1 cellular context compared by ENCODE assay signal in the genomic region with DNA sequence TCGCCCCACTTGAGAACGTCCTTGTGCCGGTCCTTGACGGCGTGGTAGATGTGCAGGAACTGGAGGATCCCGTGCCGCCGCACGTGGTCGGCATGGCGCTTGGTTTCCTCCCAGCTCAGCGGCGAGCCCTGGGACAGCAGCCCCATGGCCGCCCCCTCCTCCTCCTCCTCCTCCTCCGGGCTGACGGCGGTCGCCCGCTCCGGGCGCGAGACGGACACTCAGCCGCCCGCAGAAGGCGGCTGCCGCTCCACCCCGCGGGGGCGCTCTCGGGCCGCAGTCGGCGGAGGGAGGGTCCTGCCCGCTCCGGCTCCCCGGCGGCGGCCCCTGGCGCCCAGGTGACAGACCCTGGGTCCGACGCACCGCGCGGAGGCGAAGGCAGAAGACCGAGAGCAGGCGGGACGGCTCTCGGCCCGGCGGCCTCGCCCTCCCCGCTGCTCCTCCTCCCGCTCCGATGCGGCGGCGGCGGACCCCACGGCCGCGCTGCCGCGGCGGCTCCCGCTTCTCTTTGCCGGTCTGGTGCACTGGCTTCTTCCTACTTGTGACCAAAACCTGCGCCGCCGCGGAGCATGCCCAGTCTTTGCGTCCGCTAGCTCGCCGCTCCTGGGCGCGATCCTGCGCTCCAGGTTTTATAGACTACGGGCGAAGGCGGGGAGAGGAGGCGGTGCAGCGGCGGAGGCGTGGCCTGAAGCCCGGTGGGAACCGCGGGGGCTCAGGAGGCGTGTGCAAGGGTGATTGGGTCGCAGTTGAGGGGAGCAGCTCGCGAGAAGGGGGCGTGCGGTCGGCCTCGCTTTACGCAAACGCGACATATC.
TF ChIP-seq lines count a peak whose summit lies in the region.

Gene GCLC, minus strand, starts transcription at position 602 of the 809 bp plus-strand sequence. Its CDS starts 456 bp downstream, at position 146.

TF ChIP-seq in HEK293, 187 proteins besides CTCF, POLR2A, EP300 and RAD21 (continued from another document and continues in another):
- TF ChIP-seq, protein P1, sequence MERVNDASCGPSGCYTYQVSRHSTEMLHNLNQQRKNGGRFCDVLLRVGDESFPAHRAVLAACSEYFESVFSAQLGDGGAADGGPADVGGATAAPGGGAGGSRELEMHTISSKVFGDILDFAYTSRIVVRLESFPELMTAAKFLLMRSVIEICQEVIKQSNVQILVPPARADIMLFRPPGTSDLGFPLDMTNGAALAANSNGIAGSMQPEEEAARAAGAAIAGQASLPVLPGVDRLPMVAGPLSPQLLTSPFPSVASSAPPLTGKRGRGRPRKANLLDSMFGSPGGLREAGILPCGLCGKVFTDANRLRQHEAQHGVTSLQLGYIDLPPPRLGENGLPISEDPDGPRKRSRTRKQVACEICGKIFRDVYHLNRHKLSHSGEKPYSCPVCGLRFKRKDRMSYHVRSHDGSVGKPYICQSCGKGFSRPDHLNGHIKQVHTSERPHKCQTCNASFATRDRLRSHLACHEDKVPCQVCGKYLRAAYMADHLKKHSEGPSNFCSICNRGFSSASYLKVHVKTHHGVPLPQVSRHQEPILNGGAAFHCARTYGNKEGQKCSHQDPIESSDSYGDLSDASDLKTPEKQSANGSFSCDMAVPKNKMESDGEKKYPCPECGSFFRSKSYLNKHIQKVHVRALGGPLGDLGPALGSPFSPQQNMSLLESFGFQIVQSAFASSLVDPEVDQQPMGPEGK (tag by site-specific recombination; IDR thresholded peaks at IDR 0.05): peak; percentile 91
- TF ChIP-seq, protein P2, sequence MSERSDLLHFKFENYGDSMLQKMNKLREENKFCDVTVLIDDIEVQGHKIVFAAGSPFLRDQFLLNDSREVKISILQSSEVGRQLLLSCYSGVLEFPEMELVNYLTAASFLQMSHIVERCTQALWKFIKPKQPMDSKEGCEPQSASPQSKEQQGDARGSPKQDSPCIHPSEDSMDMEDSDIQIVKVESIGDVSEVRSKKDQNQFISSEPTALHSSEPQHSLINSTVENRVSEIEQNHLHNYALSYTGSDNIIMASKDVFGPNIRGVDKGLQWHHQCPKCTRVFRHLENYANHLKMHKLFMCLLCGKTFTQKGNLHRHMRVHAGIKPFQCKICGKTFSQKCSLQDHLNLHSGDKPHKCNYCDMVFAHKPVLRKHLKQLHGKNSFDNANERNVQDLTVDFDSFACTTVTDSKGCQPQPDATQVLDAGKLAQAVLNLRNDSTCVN (tag by site-specific recombination; optimal IDR thresholded peaks at IDR 0.05): peak; percentile 88
- TF ChIP-seq, protein P3, sequence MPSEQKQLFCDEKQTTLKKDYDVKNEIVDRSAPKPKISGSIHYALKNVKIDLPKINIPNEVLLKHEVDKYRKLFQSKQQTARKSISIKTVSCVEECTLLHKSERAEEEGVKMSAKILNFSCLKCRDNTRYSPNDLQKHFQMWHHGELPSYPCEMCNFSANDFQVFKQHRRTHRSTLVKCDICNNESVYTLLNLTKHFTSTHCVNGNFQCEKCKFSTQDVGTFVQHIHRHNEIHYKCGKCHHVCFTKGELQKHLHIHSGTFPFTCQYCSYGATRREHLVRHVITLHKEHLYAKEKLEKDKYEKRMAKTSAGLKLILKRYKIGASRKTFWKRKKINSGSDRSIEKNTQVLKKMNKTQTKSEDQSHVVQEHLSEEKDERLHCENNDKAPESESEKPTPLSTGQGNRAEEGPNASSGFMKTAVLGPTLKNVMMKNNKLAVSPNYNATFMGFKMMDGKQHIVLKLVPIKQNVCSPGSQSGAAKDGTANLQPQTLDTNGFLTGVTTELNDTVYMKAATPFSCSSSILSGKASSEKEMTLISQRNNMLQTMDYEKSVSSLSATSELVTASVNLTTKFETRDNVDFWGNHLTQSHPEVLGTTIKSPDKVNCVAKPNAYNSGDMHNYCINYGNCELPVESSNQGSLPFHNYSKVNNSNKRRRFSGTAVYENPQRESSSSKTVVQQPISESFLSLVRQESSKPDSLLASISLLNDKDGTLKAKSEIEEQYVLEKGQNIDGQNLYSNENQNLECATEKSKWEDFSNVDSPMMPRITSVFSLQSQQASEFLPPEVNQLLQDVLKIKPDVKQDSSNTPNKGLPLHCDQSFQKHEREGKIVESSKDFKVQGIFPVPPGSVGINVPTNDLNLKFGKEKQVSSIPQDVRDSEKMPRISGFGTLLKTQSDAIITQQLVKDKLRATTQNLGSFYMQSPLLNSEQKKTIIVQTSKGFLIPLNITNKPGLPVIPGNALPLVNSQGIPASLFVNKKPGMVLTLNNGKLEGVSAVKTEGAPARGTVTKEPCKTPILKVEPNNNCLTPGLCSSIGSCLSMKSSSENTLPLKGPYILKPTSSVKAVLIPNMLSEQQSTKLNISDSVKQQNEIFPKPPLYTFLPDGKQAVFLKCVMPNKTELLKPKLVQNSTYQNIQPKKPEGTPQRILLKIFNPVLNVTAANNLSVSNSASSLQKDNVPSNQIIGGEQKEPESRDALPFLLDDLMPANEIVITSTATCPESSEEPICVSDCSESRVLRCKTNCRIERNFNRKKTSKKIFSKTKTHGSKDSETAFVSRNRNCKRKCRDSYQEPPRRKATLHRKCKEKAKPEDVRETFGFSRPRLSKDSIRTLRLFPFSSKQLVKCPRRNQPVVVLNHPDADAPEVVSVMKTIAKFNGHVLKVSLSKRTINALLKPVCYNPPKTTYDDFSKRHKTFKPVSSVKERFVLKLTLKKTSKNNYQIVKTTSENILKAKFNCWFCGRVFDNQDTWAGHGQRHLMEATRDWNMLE (tag by site-specific recombination; conservative IDR thresholded peaks at IDR 0.05; ENCODE audit: low read depth): peak; percentile 37; the same call in 1 of the 2 replicates
- peak; percentile 64 for TF ChIP-seq ZNF629 (tag by site-specific recombination; IDR thresholded peaks at IDR 0.05)
- peak; percentile 51; the same call in 1 of the 2 replicates for TF ChIP-seq TRIM28 (IDR thresholded peaks at IDR 0.05; ENCODE audit: borderline replicate concordance, low read length)
- no peak for TF ChIP-seq ZSCAN18 (tag by site-specific recombination; IDR thresholded peaks at IDR 0.05)
- 0 out of 2 replicates have a peak, but pooled peaks have one; percentile 5 for TF ChIP-seq ZNF785 (tag by site-specific recombination; IDR thresholded peaks at IDR 0.05)
- TF ChIP-seq ZNF549 (tag by site-specific recombination; IDR thresholded peaks at IDR 0.05): peak; percentile 61; the same call in 1 of the 2 replicates
- TF ChIP-seq SP2 (tag by site-specific recombination; IDR thresholded peaks at IDR 0.05): peak; percentile 87
- no peak for TF ChIP-seq ZNF433 (tag by site-specific recombination; IDR thresholded peaks at IDR 0.05; ENCODE audit: low read depth)
- TF ChIP-seq ZNF140 (tag by site-specific recombination; IDR thresholded peaks at IDR 0.05): no peak
- peak; percentile 37; the same call in 1 of the 2 replicates for TF ChIP-seq ZBTB6 (tag by site-specific recombination; IDR thresholded peaks at IDR 0.05)
- peak; percentile 73; the same call in 1 of the 2 replicates for TF ChIP-seq ZNF394 (tag by site-specific recombination; IDR thresholded peaks at IDR 0.05; ENCODE audit: borderline replicate concordance)
- peak; percentile 95 for TF ChIP-seq ZNF335 (tag by site-specific recombination; conservative IDR thresholded peaks at IDR 0.05)
- TF ChIP-seq, protein P4, sequence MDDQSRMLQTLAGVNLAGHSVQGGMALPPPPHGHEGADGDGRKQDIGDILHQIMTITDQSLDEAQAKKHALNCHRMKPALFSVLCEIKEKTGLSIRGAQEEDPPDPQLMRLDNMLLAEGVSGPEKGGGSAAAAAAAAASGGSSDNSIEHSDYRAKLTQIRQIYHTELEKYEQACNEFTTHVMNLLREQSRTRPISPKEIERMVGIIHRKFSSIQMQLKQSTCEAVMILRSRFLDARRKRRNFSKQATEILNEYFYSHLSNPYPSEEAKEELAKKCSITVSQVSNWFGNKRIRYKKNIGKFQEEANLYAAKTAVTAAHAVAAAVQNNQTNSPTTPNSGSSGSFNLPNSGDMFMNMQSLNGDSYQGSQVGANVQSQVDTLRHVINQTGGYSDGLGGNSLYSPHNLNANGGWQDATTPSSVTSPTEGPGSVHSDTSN (CRISPR knock-in tag; IDR thresholded peaks at IDR 0.05): peak; percentile 84
- TF ChIP-seq ZNF2 (tag by site-specific recombination; IDR thresholded peaks at IDR 0.05): peak; percentile 84
- TF ChIP-seq ZBTB21 (tag by site-specific recombination; IDR thresholded peaks at IDR 0.05): 0 out of 2 replicates have a peak, but pooled peaks have one; percentile 37
- peak; percentile 73 for TF ChIP-seq KLF10 (tag by site-specific recombination; IDR thresholded peaks at IDR 0.05)
- peak; percentile 73 for TF ChIP-seq YY1 (tag by site-specific recombination; IDR thresholded peaks at IDR 0.05)
- TF ChIP-seq KLF8 (tag by site-specific recombination; IDR thresholded peaks at IDR 0.05): peak; percentile 94
- TF ChIP-seq, protein P5, sequence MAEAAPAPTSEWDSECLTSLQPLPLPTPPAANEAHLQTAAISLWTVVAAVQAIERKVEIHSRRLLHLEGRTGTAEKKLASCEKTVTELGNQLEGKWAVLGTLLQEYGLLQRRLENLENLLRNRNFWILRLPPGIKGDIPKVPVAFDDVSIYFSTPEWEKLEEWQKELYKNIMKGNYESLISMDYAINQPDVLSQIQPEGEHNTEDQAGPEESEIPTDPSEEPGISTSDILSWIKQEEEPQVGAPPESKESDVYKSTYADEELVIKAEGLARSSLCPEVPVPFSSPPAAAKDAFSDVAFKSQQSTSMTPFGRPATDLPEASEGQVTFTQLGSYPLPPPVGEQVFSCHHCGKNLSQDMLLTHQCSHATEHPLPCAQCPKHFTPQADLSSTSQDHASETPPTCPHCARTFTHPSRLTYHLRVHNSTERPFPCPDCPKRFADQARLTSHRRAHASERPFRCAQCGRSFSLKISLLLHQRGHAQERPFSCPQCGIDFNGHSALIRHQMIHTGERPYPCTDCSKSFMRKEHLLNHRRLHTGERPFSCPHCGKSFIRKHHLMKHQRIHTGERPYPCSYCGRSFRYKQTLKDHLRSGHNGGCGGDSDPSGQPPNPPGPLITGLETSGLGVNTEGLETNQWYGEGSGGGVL (tag by site-specific recombination; IDR thresholded peaks at IDR 0.05): no peak; the same call in 1 of the 2 replicates
- TF ChIP-seq ZNF777 (tag by site-specific recombination; IDR thresholded peaks at IDR 0.05; ENCODE audit: borderline replicate concordance): 0 out of 2 replicates have a peak, but pooled peaks have one; percentile 41
- TF ChIP-seq ZBTB20 (tag by site-specific recombination; IDR thresholded peaks at IDR 0.05): peak; percentile 49; the same call in 1 of the 2 replicates
- no peak for TF ChIP-seq ZNF169 (tag by site-specific recombination; IDR thresholded peaks at IDR 0.05)
- TF ChIP-seq HOXD13 (CRISPR knock-in tag; IDR thresholded peaks at IDR 0.05; ENCODE audit: borderline replicate concordance): 0 out of 2 replicates have a peak, but pooled peaks have one; percentile 17
- peak; percentile 26; the same call in 1 of the 2 replicates for TF ChIP-seq ZFP37 (tag by site-specific recombination; IDR thresholded peaks at IDR 0.05)
- TF ChIP-seq ZNF48 (tag by site-specific recombination; IDR thresholded peaks at IDR 0.05): no peak
- TF ChIP-seq, protein P6, sequence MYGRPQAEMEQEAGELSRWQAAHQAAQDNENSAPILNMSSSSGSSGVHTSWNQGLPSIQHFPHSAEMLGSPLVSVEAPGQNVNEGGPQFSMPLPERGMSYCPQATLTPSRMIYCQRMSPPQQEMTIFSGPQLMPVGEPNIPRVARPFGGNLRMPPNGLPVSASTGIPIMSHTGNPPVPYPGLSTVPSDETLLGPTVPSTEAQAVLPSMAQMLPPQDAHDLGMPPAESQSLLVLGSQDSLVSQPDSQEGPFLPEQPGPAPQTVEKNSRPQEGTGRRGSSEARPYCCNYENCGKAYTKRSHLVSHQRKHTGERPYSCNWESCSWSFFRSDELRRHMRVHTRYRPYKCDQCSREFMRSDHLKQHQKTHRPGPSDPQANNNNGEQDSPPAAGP (tag by site-specific recombination; IDR thresholded peaks at IDR 0.05): peak; percentile 88
- TF ChIP-seq ZSCAN30 (tag by site-specific recombination; IDR thresholded peaks at IDR 0.05): peak; percentile 78; the same call in 1 of the 2 replicates
- TF ChIP-seq ZNF416 (tag by site-specific recombination; IDR thresholded peaks at IDR 0.05): no peak
- no peak for TF ChIP-seq ZNF560 (tag by site-specific recombination; IDR thresholded peaks at IDR 0.05; ENCODE audit: borderline replicate concordance)
- TF ChIP-seq, protein P7, sequence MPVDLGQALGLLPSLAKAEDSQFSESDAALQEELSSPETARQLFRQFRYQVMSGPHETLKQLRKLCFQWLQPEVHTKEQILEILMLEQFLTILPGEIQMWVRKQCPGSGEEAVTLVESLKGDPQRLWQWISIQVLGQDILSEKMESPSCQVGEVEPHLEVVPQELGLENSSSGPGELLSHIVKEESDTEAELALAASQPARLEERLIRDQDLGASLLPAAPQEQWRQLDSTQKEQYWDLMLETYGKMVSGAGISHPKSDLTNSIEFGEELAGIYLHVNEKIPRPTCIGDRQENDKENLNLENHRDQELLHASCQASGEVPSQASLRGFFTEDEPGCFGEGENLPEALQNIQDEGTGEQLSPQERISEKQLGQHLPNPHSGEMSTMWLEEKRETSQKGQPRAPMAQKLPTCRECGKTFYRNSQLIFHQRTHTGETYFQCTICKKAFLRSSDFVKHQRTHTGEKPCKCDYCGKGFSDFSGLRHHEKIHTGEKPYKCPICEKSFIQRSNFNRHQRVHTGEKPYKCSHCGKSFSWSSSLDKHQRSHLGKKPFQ (tag by site-specific recombination; IDR thresholded peaks at IDR 0.05): peak; percentile 84
- TF ChIP-seq ZNF843 (tag by site-specific recombination; IDR thresholded peaks at IDR 0.05): peak; percentile 12; the same call in 1 of the 2 replicates
- TF ChIP-seq ZBTB48 (tag by site-specific recombination; IDR thresholded peaks at IDR 0.05): peak; percentile 51; the same call in 1 of the 2 replicates
- TF ChIP-seq ZNF626 (tag by site-specific recombination; IDR thresholded peaks at IDR 0.05): 0 out of 2 replicates have a peak, but pooled peaks have one; percentile 26
- no peak for TF ChIP-seq ZNF221 (tag by site-specific recombination; IDR thresholded peaks at IDR 0.05; ENCODE audit: borderline replicate concordance)
- TF ChIP-seq KLF16 (tag by site-specific recombination; IDR thresholded peaks at IDR 0.05): peak; percentile 98
- peak; percentile 62; the same call in 1 of the 2 replicates for TF ChIP-seq ZNF610 (tag by site-specific recombination; IDR thresholded peaks at IDR 0.05; ENCODE audit: borderline replicate concordance)
- TF ChIP-seq ZNF596 (tag by site-specific recombination; IDR thresholded peaks at IDR 0.05): peak; percentile 47; the same call in 1 of the 2 replicates
- peak; percentile 39; the same call in 1 of the 2 replicates for TF ChIP-seq YY2 (tag by site-specific recombination; IDR thresholded peaks at IDR 0.05)
